Comparison of ENCODE assay signal across 22 cellular contexts in the genomic region with DNA sequence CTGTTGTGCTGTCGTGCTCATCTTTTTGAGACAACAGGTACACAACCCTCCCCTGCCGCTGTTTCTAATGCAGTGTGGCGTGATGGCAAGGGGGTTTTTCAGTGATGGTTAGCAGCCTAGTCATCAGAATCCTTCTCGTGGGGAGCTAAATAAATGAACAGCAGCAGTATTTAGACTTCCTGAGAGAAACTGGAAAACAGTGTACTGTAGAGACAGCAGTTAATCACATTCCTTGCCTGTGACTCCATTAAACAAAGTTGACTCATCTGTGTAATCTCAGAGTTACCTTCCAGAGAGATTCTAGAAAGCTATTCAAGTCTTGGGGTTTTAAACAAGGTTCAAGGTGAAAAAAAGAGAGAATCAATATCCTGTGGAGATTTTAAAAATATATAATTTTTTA.
DNase-seq lines count a peak whose midpoint lies in the region; ATAC-seq and TF ChIP-seq lines count a peak whose summit lies in the region.
"Had no signal": no experiment of that assay in that cellular context is flagged by ENCODE, and none has a peak within 500 bp of the region (broad histone marks: within the 10 kb centered on the region; RNA-seq: fewer than 3 reads in every experiment).

No MANE protein-coding gene starts in this region.

- H3K36me3 ChIP-seq in OCI-LY3 (replicated peaks; ENCODE audit: low read depth, low read length) = no peaks in the 10 kb centered on the region
- H3K36me3 ChIP-seq in neural progenitor cell = no peaks in the 10 kb centered on the region
- no peaks in the 10 kb centered on the region for H3K36me3 ChIP-seq in HAP-1 (replicated peaks)
- H3K36me3 ChIP-seq: ascending aorta, Peyer's patch, uterus had no signal

- H3K79me2 ChIP-seq in OCI-LY3 (ENCODE audit: low read length) = no peaks in the 10 kb centered on the region
- H3K79me2 ChIP-seq in neural progenitor cell (ENCODE audit: low read depth) = no peaks in the 10 kb centered on the region
- H3K79me2 ChIP-seq: parathyroid adenoma had no signal

- H3K27ac ChIP-seq in OCI-LY3 (ENCODE audit: low read length) (no peak overlapping the region), neural progenitor cell (no peak overlapping the region)
- H3K27ac ChIP-seq: ascending aorta, parathyroid adenoma, Peyer's patch, uterus had no signal

- H3K36me3 Mint-ChIP-seq in neural progenitor cell (no peaks in the 10 kb centered on the region), T-cell (no peaks in the 10 kb centered on the region)

- no peak overlapping the region for H3K4me3 ChIP-seq in OCI-LY3 (ENCODE audit: low read length)
- H3K4me3 ChIP-seq in epithelial cell of esophagus (ENCODE audit: low read length) = no peak overlapping the region
- H3K4me3 ChIP-seq in neural progenitor cell = no peak overlapping the region
- no peak overlapping the region for H3K4me3 ChIP-seq in HAP-1
- H3K4me3 ChIP-seq: ascending aorta, Peyer's patch, uterus had no signal

- no peak overlapping the region for H3K9ac ChIP-seq in OCI-LY3 (ENCODE audit: low read length)
- no peak overlapping the region for H3K9ac ChIP-seq in neural progenitor cell
- H3K9ac ChIP-seq: parathyroid adenoma had no signal

- peaks cover 2% of the 10 kb centered on the region for H3K27me3 Mint-ChIP-seq in neural progenitor cell (ENCODE audit: insufficient read depth, low read depth)
- no peaks in the 10 kb centered on the region for H3K27me3 Mint-ChIP-seq in T-cell
- H3K27me3 Mint-ChIP-seq: activated B cell treated with CpG ODN at 0.5 μM for 24 hours; B cell; dendritic cell treated with granulocyte-macrophage colony-stimulating factor and Interleukin-4, amounts not matched to agents 40 ng/mL and 50 ng/mL, for 4 days had no signal

- peak; percentile 88 for DNase-seq in ELR (ENCODE audit: low read depth)
- DNase-seq in epithelial cell of esophagus (ENCODE audit: low read depth) = peak; percentile 64
- DNase-seq in neural progenitor cell (ENCODE audit: low spot score) = no peak
- no peak for DNase-seq in T-helper 9 cell
- no peak for DNase-seq in HAP-1 (ENCODE audit: low spot score in 2 of 2)
- no peak for DNase-seq in pons (ENCODE audit: low spot score)
- DNase-seq in T-cell = no peak
- DNase-seq: activated B cell treated with CpG ODN at 0.5 μM for 24 hours; erythroblast; hippocampal formation; MV-4-11; NCI-H2081; NCI-H69; Peyer's patch; stimulated activated CD4-positive, alpha-beta T cell treated with anti-CD3 and anti-CD28 coated beads, Interleukin-15, amount 100 ng/mL, for 24 hours; uterus had no signal

- H4K20me1 ChIP-seq in OCI-LY3 (ENCODE audit: insufficient read depth, low read length) = no peaks in the 10 kb centered on the region
- H4K20me1 ChIP-seq in neural progenitor cell (ENCODE audit: low read depth) = no peaks in the 10 kb centered on the region

- POLR2A ChIA-PET in T-cell (lab: Charles Lee) = no interaction called here

- ATAC-seq in T-cell (replicated peaks in 1 of 4) = no peak
- ATAC-seq: left lobe of liver had no signal

- in situ Hi-C loops in HAP-1 (cut with MboI; ENCODE audit: low sequenced_read_pairs) = no loop called here

- H3K27ac Mint-ChIP-seq in neural progenitor cell (no peak overlapping the region), T-cell (no peak overlapping the region)
- H3K27ac Mint-ChIP-seq: activated B cell treated with CpG ODN at 0.5 μM for 24 hours; B cell; dendritic cell treated with granulocyte-macrophage colony-stimulating factor and Interleukin-4, amounts not matched to agents 40 ng/mL and 50 ng/mL, for 4 days had no signal

- H3K9me3 Mint-ChIP-seq in neural progenitor cell = no peaks in the 10 kb centered on the region
- peaks cover 0 to 14% (median 2%) of the 10 kb centered on the region in 3 donors for H3K9me3 Mint-ChIP-seq in T-cell
- H3K9me3 Mint-ChIP-seq: dendritic cell treated with granulocyte-macrophage colony-stimulating factor and Interleukin-4, amounts not matched to agents 40 ng/mL and 50 ng/mL, for 4 days had no signal

- H3K4me2 ChIP-seq in OCI-LY3 (ENCODE audit: low read length) (no peak overlapping the region), neural progenitor cell (no peak overlapping the region)

- H2AFZ ChIP-seq in OCI-LY3 (ENCODE audit: low read depth, low read length) = 0 out of 2 replicates have a peak overlapping the region, but pooled peaks have one; percentile 33
- H2AFZ ChIP-seq in neural progenitor cell (replicated peaks) = peak overlapping the region; percentile 8
- H2AFZ ChIP-seq: parathyroid adenoma had no signal

- H3K27me3 ChIP-seq in OCI-LY3 (ENCODE audit: low read depth, low read length) (no peaks in the 10 kb centered on the region), neural progenitor cell (no peaks in the 10 kb centered on the region), HAP-1 (ENCODE audit: low read depth) (no peaks in the 10 kb centered on the region)
- H3K27me3 ChIP-seq: ascending aorta, Peyer's patch, uterus had no signal

- H3K4me3 Mint-ChIP-seq in neural progenitor cell (no peak overlapping the region), T-cell (no peak overlapping the region)
- H3K4me3 Mint-ChIP-seq: activated B cell treated with CpG ODN at 0.5 μM for 24 hours; B cell; dendritic cell treated with granulocyte-macrophage colony-stimulating factor and Interleukin-4, amounts not matched to agents 40 ng/mL and 50 ng/mL, for 4 days had no signal

- CTCF ChIA-PET in T-cell (lab: Charles Lee) = no interaction called here

- no peak for TF ChIP-seq CTCF in OCI-LY3 (IDR thresholded peaks at IDR 0.05; ENCODE audit: low read depth, low read length)
- TF ChIP-seq CTCF in epithelial cell of esophagus (IDR thresholded peaks at IDR 0.05; ENCODE audit: insufficient read depth, low read depth, low read length, missing control alignments) = no peak
- TF ChIP-seq CTCF in neural progenitor cell (IDR thresholded peaks at IDR 0.05) = no peak

- H3K9me3 ChIP-seq in OCI-LY3 (ENCODE audit: insufficient read depth, low read length) = no peaks in the 10 kb centered on the region
- no peaks in the 10 kb centered on the region for H3K9me3 ChIP-seq in neural progenitor cell (ENCODE audit: low read depth)
- no peaks in the 10 kb centered on the region for H3K9me3 ChIP-seq in HAP-1
- H3K9me3 ChIP-seq: ascending aorta, Peyer's patch, uterus had no signal

- H3K4me1 Mint-ChIP-seq in neural progenitor cell (no peaks in the 10 kb centered on the region), T-cell (no peaks in the 10 kb centered on the region)
- H3K4me1 Mint-ChIP-seq: activated B cell treated with CpG ODN at 0.5 μM for 24 hours, B cell had no signal

- H3F3A ChIP-seq in neural progenitor cell (ENCODE audit: low read depth) = no peaks in the 10 kb centered on the region

- H3K4me1 ChIP-seq in OCI-LY3 (ENCODE audit: low read length) (no peaks in the 10 kb centered on the region), neural progenitor cell (no peaks in the 10 kb centered on the region), HAP-1 (no peaks in the 10 kb centered on the region)
- H3K4me1 ChIP-seq: ascending aorta, parathyroid adenoma, Peyer's patch, uterus had no signal

Comparison
In these comparisons a context has a peak if more than half of its experiments do, and no peak if none do; other contexts are left out.
1. DNase-seq: peak in ELR (single experiment) and epithelial cell of esophagus (single experiment); none in neural progenitor cell (single experiment), T-helper 9 cell (single experiment), HAP-1 (0 of 2), pons (single experiment) and T-cell (0 of 34).